In the genomic region with DNA sequence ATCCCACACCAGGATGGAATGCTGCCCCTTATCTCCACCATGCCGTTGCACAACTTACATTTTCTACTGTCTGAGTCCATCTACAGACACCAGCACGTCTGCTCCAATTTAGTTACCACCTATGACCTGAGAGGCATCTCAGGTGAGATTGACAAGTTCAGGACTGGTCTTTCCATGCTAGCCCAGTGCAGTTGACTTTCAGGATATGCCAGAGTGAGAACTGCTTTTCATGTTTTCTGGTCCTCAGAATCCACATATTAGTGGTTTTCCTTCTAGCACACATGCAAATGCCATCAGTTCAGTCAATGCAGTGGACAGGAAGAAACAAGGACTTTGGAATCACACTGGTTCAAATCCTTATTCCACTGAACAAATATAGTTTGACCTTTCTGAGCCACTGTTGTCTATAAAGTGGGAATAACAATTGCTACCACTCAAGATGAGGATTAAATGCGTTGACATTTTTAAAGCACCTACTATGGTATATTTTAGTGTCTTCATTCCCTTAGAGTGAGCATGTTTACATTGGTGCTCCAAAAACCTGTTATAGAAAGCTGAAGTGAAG, we compare ENCODE assay signal across 1 cellular context.
TF ChIP-seq lines count a peak whose summit lies in the region.

No MANE protein-coding gene starts in this region.

TF ChIP-seq in HepG2, 621 proteins besides CTCF, POLR2A, EP300 and RAD21 (continued from another document):
- no peak for TF ChIP-seq CHCHD3 (CRISPR knock-in tag; IDR thresholded peaks at IDR 0.05)
- TF ChIP-seq RFX3 (CRISPR knock-in tag; IDR thresholded peaks at IDR 0.05) = no peak
- TF ChIP-seq, protein P1, sequence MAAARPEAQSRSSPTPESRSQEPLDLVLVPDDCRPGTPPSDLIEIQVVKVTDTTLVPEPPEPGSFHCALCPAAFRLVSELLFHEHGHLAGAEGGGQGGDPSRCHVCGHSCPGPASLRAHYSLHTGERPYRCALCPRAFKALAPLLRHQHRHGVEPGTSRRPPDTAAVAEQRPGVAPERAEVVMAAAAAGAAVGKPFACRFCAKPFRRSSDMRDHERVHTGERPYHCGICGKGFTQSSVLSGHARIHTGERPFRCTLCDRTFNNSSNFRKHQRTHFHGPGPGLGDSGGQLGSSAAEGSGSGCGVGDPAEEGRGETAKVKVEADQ (CRISPR knock-in tag; IDR thresholded peaks at IDR 0.05; ENCODE audit: borderline replicate concordance) = no peak
- TF ChIP-seq KLF9 (CRISPR knock-in tag; IDR thresholded peaks at IDR 0.05; ENCODE audit: low read depth) = no peak
- no peak for TF ChIP-seq POLR2AphosphoS2 (IDR thresholded peaks at IDR 0.05; ENCODE audit: low read depth, low read length)
- peak; percentile 11; the same call in 1 of the 2 replicates for TF ChIP-seq ZNF501 (CRISPR knock-in tag; IDR thresholded peaks at IDR 0.05)
- TF ChIP-seq ZNF451 (CRISPR knock-in tag; IDR thresholded peaks at IDR 0.05) = no peak
- no peak for TF ChIP-seq PAX8 (CRISPR knock-in tag; IDR thresholded peaks at IDR 0.05; ENCODE audit: borderline replicate concordance)
- no peak for TF ChIP-seq RFX5 (IDR thresholded peaks at IDR 0.05; ENCODE audit: low read depth, low read length)
- 0 out of 2 replicates have a peak, but pooled peaks have one; percentile 59 for TF ChIP-seq ZNF431 (CRISPR knock-in tag; IDR thresholded peaks at IDR 0.05; ENCODE audit: borderline replicate concordance, low read depth)
- no peak for TF ChIP-seq KDM5A (IDR thresholded peaks at IDR 0.05; ENCODE audit: borderline replicate concordance, low read length)
- TF ChIP-seq, protein P2, sequence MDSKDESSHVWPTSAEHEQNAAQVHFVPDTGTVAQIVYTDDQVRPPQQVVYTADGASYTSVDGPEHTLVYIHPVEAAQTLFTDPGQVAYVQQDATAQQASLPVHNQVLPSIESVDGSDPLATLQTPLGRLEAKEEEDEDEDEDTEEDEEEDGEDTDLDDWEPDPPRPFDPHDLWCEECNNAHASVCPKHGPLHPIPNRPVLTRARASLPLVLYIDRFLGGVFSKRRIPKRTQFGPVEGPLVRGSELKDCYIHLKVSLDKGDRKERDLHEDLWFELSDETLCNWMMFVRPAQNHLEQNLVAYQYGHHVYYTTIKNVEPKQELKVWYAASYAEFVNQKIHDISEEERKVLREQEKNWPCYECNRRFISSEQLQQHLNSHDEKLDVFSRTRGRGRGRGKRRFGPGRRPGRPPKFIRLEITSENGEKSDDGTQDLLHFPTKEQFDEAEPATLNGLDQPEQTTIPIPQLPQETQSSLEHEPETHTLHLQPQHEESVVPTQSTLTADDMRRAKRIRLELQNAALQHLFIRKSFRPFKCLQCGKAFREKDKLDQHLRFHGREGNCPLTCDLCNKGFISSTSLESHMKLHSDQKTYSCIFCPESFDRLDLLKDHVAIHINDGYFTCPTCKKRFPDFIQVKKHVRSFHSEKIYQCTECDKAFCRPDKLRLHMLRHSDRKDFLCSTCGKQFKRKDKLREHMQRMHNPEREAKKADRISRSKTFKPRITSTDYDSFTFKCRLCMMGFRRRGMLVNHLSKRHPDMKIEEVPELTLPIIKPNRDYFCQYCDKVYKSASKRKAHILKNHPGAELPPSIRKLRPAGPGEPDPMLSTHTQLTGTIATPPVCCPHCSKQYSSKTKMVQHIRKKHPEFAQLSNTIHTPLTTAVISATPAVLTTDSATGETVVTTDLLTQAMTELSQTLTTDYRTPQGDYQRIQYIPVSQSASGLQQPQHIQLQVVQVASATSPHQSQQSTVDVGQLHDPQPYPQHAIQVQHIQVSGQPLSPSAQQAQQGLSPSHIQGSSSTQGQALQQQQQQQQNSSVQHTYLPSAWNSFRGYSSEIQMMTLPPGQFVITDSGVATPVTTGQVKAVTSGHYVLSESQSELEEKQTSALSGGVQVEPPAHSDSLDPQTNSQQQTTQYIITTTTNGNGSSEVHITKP (CRISPR knock-in tag; IDR thresholded peaks at IDR 0.05; ENCODE audit: low read depth) = no peak
- 0 out of 2 replicates have a peak, but pooled peaks have one; percentile 29 for TF ChIP-seq ZSCAN9 (CRISPR knock-in tag; IDR thresholded peaks at IDR 0.05; ENCODE audit: borderline replicate concordance)
- TF ChIP-seq CBX5 (CRISPR knock-in tag; IDR thresholded peaks at IDR 0.05; ENCODE audit: borderline replicate concordance) = no peak
- no peak for TF ChIP-seq SMAD1 (CRISPR knock-in tag; IDR thresholded peaks at IDR 0.05; ENCODE audit: borderline replicate concordance, low read depth)
- no peak for TF ChIP-seq ZNF652 (CRISPR knock-in tag; IDR thresholded peaks at IDR 0.05; ENCODE audit: borderline replicate concordance, low read depth)
